In genomic region chr2:182148344-182148743, GRCh38 we compare ENCODE assay signal across 22 cellular contexts.
DNase-seq lines count a peak whose midpoint lies in the region; ATAC-seq and TF ChIP-seq lines count a peak whose summit lies in the region.
"Had no signal": no experiment of that assay in that cellular context is flagged by ENCODE, and none has a peak within 500 bp of the region (broad histone marks: within the 10 kb centered on the region; RNA-seq: fewer than 3 reads in every experiment).

No MANE protein-coding gene starts in this region.

- no peaks in the 10 kb centered on the region for H3K79me2 ChIP-seq in GM23338 (replicated peaks; ENCODE audit: insufficient read depth)
- H3K79me2 ChIP-seq in PC-9 (ENCODE audit: low read depth): no peaks in the 10 kb centered on the region

- H3K36me3 ChIP-seq in GM23338 (ENCODE audit: insufficient read depth) (no peaks in the 10 kb centered on the region), PC-9 (ENCODE audit: low read depth) (no peaks in the 10 kb centered on the region), Peyer's patch (no peaks in the 10 kb centered on the region)
- H3K36me3 ChIP-seq: suprapubic skin, uterus had no signal

- H3F3A ChIP-seq in GM23338 (replicated peaks; ENCODE audit: low read depth) (no peaks in the 10 kb centered on the region), PC-9 (ENCODE audit: insufficient read depth, low read depth) (no peaks in the 10 kb centered on the region)

- intact Hi-C loops in PC-9 (cut with micrococcal nuclease; ENCODE audit: unreplicated experiment): no loop called here

- H4K20me1 ChIP-seq in GM23338 (replicated peaks; ENCODE audit: insufficient read depth) (no peaks in the 10 kb centered on the region), PC-9 (ENCODE audit: insufficient read depth) (no peaks in the 10 kb centered on the region)

- peaks cover 12% of the 10 kb centered on the region; the same call in 2 of the 3 replicates for H3K4me1 Mint-ChIP-seq in GM23338
- H3K4me1 Mint-ChIP-seq in stimulated activated memory B cell treated with anti-CD40 and anti-IgM and Interleukin-4, amounts not matched to agents 10 μg/mL and 1 μg/mL and 100 μg/mL, for 72 hours: no peaks in the 10 kb centered on the region
- H3K4me1 Mint-ChIP-seq: neural crest cell had no signal

- H3K4me3 ChIP-seq in GM23338 (no peak overlapping the region), PC-9 (no peak overlapping the region), fibroblast of the aortic adventitia (ENCODE audit: low read depth, low read length) (no peak overlapping the region), Peyer's patch (no peak overlapping the region)
- H3K4me3 ChIP-seq: body of pancreas, mucosa of descending colon, SK-N-MC, suprapubic skin, uterus had no signal

- POLR2A ChIA-PET in PC-9 (lab: Charles Lee; ENCODE audit: unreplicated experiment): no interaction called here

- H3K4me1 ChIP-seq in GM23338 (ENCODE audit: insufficient read depth) (peaks cover 3% of the 10 kb centered on the region; the same call in 1 of the 2 replicates), PC-9 (replicated peaks; ENCODE audit: insufficient read depth) (no peaks in the 10 kb centered on the region), Peyer's patch (no peaks in the 10 kb centered on the region)
- H3K4me1 ChIP-seq: suprapubic skin, uterus had no signal

- TF ChIP-seq POLR2A in Peyer's patch (IDR thresholded peaks at IDR 0.05): no peak

- H3K27me3 ChIP-seq in GM23338 (ENCODE audit: insufficient read depth) (no peaks in the 10 kb centered on the region), PC-9 (ENCODE audit: insufficient read depth, low read depth) (no peaks in the 10 kb centered on the region), Peyer's patch (no peaks in the 10 kb centered on the region)
- H3K27me3 ChIP-seq: body of pancreas, suprapubic skin, uterus had no signal

- H3K27ac ChIP-seq in GM23338 (ENCODE audit: low read depth): no peak overlapping the region
- no peak overlapping the region for H3K27ac ChIP-seq in PC-9
- H3K27ac ChIP-seq in Peyer's patch: no peak overlapping the region
- H3K27ac ChIP-seq: body of pancreas, SK-N-MC, suprapubic skin, uterus had no signal

- BruUV-seq in PC-9 (replicated peaks; lab: Mats Ljungman, UMichigan): no TSS peak

- H2AFZ ChIP-seq in GM23338 (peak overlapping the region; percentile 80), PC-9 (0 out of 2 replicates have a peak overlapping the region, but pooled peaks have one; percentile 3)

- H3K36me3 Mint-ChIP-seq in GM23338 (ENCODE audit: low read depth): no peaks in the 10 kb centered on the region
- H3K36me3 Mint-ChIP-seq in stimulated activated memory B cell treated with anti-CD40 and anti-IgM and Interleukin-4, amounts not matched to agents 10 μg/mL and 1 μg/mL and 100 μg/mL, for 72 hours: no peaks in the 10 kb centered on the region
- H3K36me3 Mint-ChIP-seq: activated naive CD8-positive, alpha-beta T cell had no signal

- peaks cover 2% of the 10 kb centered on the region for H3K27me3 Mint-ChIP-seq in GM23338 (ENCODE audit: insufficient read depth, low read depth, poor library complexity)
- H3K27me3 Mint-ChIP-seq in stimulated activated memory B cell treated with anti-CD40 and anti-IgM and Interleukin-4, amounts not matched to agents 10 μg/mL and 1 μg/mL and 100 μg/mL, for 72 hours: no peaks in the 10 kb centered on the region
- H3K27me3 Mint-ChIP-seq: progenitor cell of endocrine pancreas had no signal

- ATAC-seq in GM23338 (no peak), GM18511 (IDR thresholded peaks at IDR 0.05; ENCODE audit: unreplicated experiment) (no peak)
- peak; percentile 28 for ATAC-seq in stimulated activated memory B cell treated with anti-CD40 and anti-IgM and Interleukin-4, amounts not matched to agents 10 μg/mL and 1 μg/mL and 100 μg/mL, for 72 hours
- ATAC-seq: body of pancreas; effector memory CD8-positive, alpha-beta T cell; left lobe of liver; mucosa of descending colon had no signal

- H3K9me3 ChIP-seq in PC-9 (ENCODE audit: insufficient read depth, low read depth) (no peaks in the 10 kb centered on the region), Peyer's patch (no peaks in the 10 kb centered on the region)
- H3K9me3 ChIP-seq: body of pancreas, mucosa of descending colon, suprapubic skin, uterus had no signal

- TF ChIP-seq CTCF in GM23338 (conservative IDR thresholded peaks at IDR 0.05; ENCODE audit: low read depth in 2 of 2) (no peak), PC-9 (conservative IDR thresholded peaks at IDR 0.05) (no peak), fibroblast of the aortic adventitia (IDR thresholded peaks at IDR 0.05; ENCODE audit: insufficient read depth, low read length) (no peak), Peyer's patch (IDR thresholded peaks at IDR 0.05) (no peak)

- no peak for DNase-seq in GM23338 (ENCODE audit: low spot score)
- no peak for DNase-seq in PC-9
- peak; percentile 36 for DNase-seq in fibroblast of the aortic adventitia (ENCODE audit: low read depth)
- DNase-seq in Peyer's patch: no peak
- no peak for DNase-seq in DMS53 (lab: John Stamatoyannopoulos, UW)
- DNase-seq: activated CD4-positive, alpha-beta T cell treated with anti-CD3 and anti-CD28 coated beads, Interleukin-2, amount 50 U/mL, for 1 hour; effector memory CD8-positive, alpha-beta T cell; H9; mucosa of descending colon; NCI-H1417; NCI-H524; NK-92 treated with Interleukin-12 subunit alpha and Interleukin-12 subunit beta, amount 100 ng/mL, for 24 hours; uterus had no signal

- H3K4me3 Mint-ChIP-seq in GM23338: no peak overlapping the region
- H3K4me3 Mint-ChIP-seq in stimulated activated memory B cell treated with anti-CD40 and anti-IgM and Interleukin-4, amounts not matched to agents 10 μg/mL and 1 μg/mL and 100 μg/mL, for 72 hours: no peak overlapping the region
- H3K4me3 Mint-ChIP-seq: activated naive CD8-positive, alpha-beta T cell; effector memory CD8-positive, alpha-beta T cell; H9; neural crest cell had no signal

- 0 out of 2 replicates have a peak overlapping the region, but pooled peaks have one; percentile 5 for H3K27ac Mint-ChIP-seq in GM23338
- no peak overlapping the region for H3K27ac Mint-ChIP-seq in stimulated activated memory B cell treated with anti-CD40 and anti-IgM and Interleukin-4, amounts not matched to agents 10 μg/mL and 1 μg/mL and 100 μg/mL, for 72 hours
- H3K27ac Mint-ChIP-seq: activated naive CD8-positive, alpha-beta T cell; effector memory CD8-positive, alpha-beta T cell; H9; progenitor cell of endocrine pancreas had no signal

- H3K9me2 ChIP-seq in GM23338 (ENCODE audit: insufficient read depth): no peaks in the 10 kb centered on the region
- H3K9me2 ChIP-seq in PC-9 (ENCODE audit: insufficient read depth): no peaks in the 10 kb centered on the region

- H3K9me3 Mint-ChIP-seq in GM23338: no peaks in the 10 kb centered on the region
- no peaks in the 10 kb centered on the region for H3K9me3 Mint-ChIP-seq in stimulated activated memory B cell treated with anti-CD40 and anti-IgM and Interleukin-4, amounts not matched to agents 10 μg/mL and 1 μg/mL and 100 μg/mL, for 72 hours
- H3K9me3 Mint-ChIP-seq: effector memory CD8-positive, alpha-beta T cell; H9; neural crest cell had no signal

- CTCF ChIA-PET in PC-9 (lab: Charles Lee): no interaction called here

- H3K4me2 ChIP-seq in GM23338 (no peak overlapping the region), PC-9 (no peak overlapping the region)

TF ChIP-seq in GM23338, 12 proteins besides CTCF, POLR2A, EP300 and RAD21:
- TF ChIP-seq CREB1 (CRISPR knock-in tag; IDR thresholded peaks at IDR 0.05; ENCODE audit: low read depth) (no peak), ZNF114 (CRISPR knock-in tag; IDR thresholded peaks at IDR 0.05) (no peak), NANOG (IDR thresholded peaks at IDR 0.05; ENCODE audit: borderline replicate concordance) (no peak), EZH2phosphoT487 (IDR thresholded peaks at IDR 0.05; ENCODE audit: unreplicated experiment) (no peak), ZNF331 (CRISPR knock-in tag; IDR thresholded peaks at IDR 0.05; ENCODE audit: low read depth) (no peak)
- TF ChIP-seq, protein P1, sequence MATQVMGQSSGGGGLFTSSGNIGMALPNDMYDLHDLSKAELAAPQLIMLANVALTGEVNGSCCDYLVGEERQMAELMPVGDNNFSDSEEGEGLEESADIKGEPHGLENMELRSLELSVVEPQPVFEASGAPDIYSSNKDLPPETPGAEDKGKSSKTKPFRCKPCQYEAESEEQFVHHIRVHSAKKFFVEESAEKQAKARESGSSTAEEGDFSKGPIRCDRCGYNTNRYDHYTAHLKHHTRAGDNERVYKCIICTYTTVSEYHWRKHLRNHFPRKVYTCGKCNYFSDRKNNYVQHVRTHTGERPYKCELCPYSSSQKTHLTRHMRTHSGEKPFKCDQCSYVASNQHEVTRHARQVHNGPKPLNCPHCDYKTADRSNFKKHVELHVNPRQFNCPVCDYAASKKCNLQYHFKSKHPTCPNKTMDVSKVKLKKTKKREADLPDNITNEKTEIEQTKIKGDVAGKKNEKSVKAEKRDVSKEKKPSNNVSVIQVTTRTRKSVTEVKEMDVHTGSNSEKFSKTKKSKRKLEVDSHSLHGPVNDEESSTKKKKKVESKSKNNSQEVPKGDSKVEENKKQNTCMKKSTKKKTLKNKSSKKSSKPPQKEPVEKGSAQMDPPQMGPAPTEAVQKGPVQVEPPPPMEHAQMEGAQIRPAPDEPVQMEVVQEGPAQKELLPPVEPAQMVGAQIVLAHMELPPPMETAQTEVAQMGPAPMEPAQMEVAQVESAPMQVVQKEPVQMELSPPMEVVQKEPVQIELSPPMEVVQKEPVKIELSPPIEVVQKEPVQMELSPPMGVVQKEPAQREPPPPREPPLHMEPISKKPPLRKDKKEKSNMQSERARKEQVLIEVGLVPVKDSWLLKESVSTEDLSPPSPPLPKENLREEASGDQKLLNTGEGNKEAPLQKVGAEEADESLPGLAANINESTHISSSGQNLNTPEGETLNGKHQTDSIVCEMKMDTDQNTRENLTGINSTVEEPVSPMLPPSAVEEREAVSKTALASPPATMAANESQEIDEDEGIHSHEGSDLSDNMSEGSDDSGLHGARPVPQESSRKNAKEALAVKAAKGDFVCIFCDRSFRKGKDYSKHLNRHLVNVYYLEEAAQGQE (IDR thresholded peaks at IDR 0.05; ENCODE audit: unreplicated experiment): no peak
- TF ChIP-seq, protein P2, sequence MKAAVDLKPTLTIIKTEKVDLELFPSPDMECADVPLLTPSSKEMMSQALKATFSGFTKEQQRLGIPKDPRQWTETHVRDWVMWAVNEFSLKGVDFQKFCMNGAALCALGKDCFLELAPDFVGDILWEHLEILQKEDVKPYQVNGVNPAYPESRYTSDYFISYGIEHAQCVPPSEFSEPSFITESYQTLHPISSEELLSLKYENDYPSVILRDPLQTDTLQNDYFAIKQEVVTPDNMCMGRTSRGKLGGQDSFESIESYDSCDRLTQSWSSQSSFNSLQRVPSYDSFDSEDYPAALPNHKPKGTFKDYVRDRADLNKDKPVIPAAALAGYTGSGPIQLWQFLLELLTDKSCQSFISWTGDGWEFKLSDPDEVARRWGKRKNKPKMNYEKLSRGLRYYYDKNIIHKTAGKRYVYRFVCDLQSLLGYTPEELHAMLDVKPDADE (IDR thresholded peaks at IDR 0.05): no peak
